Comparison of ENCODE assay signal across 10 cellular contexts in genomic region chr9:128546504-128546903, GRCh38.
"Had no signal": no experiment of that assay in that cellular context is flagged by ENCODE, and none has a peak within 500 bp of the region (broad histone marks: within the 10 kb centered on the region; RNA-seq: fewer than 3 reads in every experiment).

No MANE protein-coding gene starts in this region.

- H3K4me2 ChIP-seq: GM23338 had no signal

- H3K4me3 Mint-ChIP-seq: GM23338, H9, HFFc6 had no signal

- H3K9ac ChIP-seq: GM23248 had no signal

- FAIRE-seq: H1 had no signal

- H3K4me3 ChIP-seq: GM23248, GM23338, HAP-1 had no signal

- DNase-seq: GM23248, GOT3, H7, H9, HCEC 1CT, HFFc6 had no signal

- H3K27ac ChIP-seq: GM23248 had no signal

- H3K9me3 ChIP-seq: HAP-1 had no signal

- ATAC-seq: GM23338, HCT116 had no signal

- H3K27ac Mint-ChIP-seq: GM23338, H9, HFFc6 had no signal

- H2AFZ ChIP-seq: GM23248, GM23338 had no signal

- H3K9me3 Mint-ChIP-seq: GM23338, H9, HFFc6 had no signal
